9 cellular contexts compared by ENCODE assay signal in genomic region chr12:12713932-12714275, GRCh38. TPM values are rescaled to one million over a fixed set of nuclear protein-coding genes. Genes with fewer than 3 reads are reported as not detected.
DNase-seq lines count a peak whose midpoint lies in the region; ATAC-seq and TF ChIP-seq lines count a peak whose summit lies in the region.
"Had no signal": no experiment of that assay in that cellular context is flagged by ENCODE, and none has a peak within 500 bp of the region (broad histone marks: within the 10 kb centered on the region; RNA-seq: fewer than 3 reads in every experiment).

No MANE protein-coding gene starts in this region.

- peaks cover 1% of the 10 kb centered on the region for H3K36me3 ChIP-seq in cardiac muscle cell
- no peaks in the 10 kb centered on the region for H3K36me3 ChIP-seq in mucosa of stomach (ENCODE audit: control insufficient read depth, insufficient read depth, low read length)
- no peaks in the 10 kb centered on the region for H3K36me3 ChIP-seq in urinary bladder (ENCODE audit: insufficient read depth)

- H3K27me3 ChIP-seq in cardiac muscle cell (no peaks in the 10 kb centered on the region), mucosa of stomach (ENCODE audit: control insufficient read depth, insufficient read depth, low read length) (no peaks in the 10 kb centered on the region)

- TF ChIP-seq CTCF in cardiac muscle cell (IDR thresholded peaks at IDR 0.05; ENCODE audit: low read depth, low read length), result no peak
- no peak for TF ChIP-seq CTCF in astrocyte of the spinal cord (IDR thresholded peaks at IDR 0.05; ENCODE audit: low read depth, low read length)

- DNase-seq in cardiac muscle cell (ENCODE audit: low read depth in 1 of 2, low spot score in 1 of 2) (no peak), left ventricle myocardium superior (no peak), astrocyte of the spinal cord (ENCODE audit: low read depth, low spot score) (no peak), globus pallidus (ENCODE audit: low spot score) (no peak), NOMO-1 (lab: John Stamatoyannopoulos, UW; ENCODE audit: unreplicated experiment in 2 of 2) (no peak), germinal center (ENCODE audit: low spot score) (no peak)

- in situ Hi-C loops in astrocyte of the spinal cord (cut with HindIII; ENCODE audit: low sequenced_read_pairs), result no loop called here

- H3K9ac ChIP-seq in mucosa of stomach (ENCODE audit: low read length), result peak overlapping the region; percentile 72

- intact Hi-C loops in left ventricle myocardium superior (cut with micrococcal nuclease), result no loop called here

- H3K4me3 ChIP-seq in cardiac muscle cell (no peak overlapping the region), astrocyte of the spinal cord (ENCODE audit: low read depth, low read length) (peak overlapping the region; percentile 19), mucosa of stomach (ENCODE audit: low read length) (peak overlapping the region; percentile 6), urinary bladder (ENCODE audit: low read depth, low read length) (peak overlapping the region; percentile 30)
- H3K4me3 ChIP-seq: SK-N-MC had no signal

- peaks cover 29% of the 10 kb centered on the region for H3K4me1 ChIP-seq in cardiac muscle cell (ENCODE audit: low read depth)
- H3K4me1 ChIP-seq in mucosa of stomach (ENCODE audit: control insufficient read depth, insufficient read depth, low read length), result peaks cover 28% of the 10 kb centered on the region
- H3K4me1 ChIP-seq in urinary bladder (ENCODE audit: insufficient read depth), result no peaks in the 10 kb centered on the region

- 8% methylated on average over 2 of the region's 2 CpGs for WGBS in urinary bladder

- H3K9me3 ChIP-seq in cardiac muscle cell (ENCODE audit: low read depth) (no peaks in the 10 kb centered on the region), mucosa of stomach (ENCODE audit: control insufficient read depth, low read length) (no peaks in the 10 kb centered on the region)

- ATAC-seq in left ventricle myocardium superior, result no peak

- peak overlapping the region; percentile 10 for H3K27ac ChIP-seq in cardiac muscle cell
- peak overlapping the region; percentile 67 for H3K27ac ChIP-seq in urinary bladder (ENCODE audit: low read depth)
- H3K27ac ChIP-seq: SK-N-MC had no signal

RNA-seq across cellular contexts. Expression of gene CDKN1B, which starts 3.3 kb away (rescaled TPM):
- total RNA-seq in cardiac muscle cell (63.9 and 90.4 TPM in 2 replicates), left ventricle myocardium superior (40.9 TPM), urinary bladder (73.6 TPM)
- polyA plus RNA-seq in cardiac muscle cell (5.8 and 15.2 TPM in 2 replicates), urinary bladder (52.1 TPM)

RNA-seq across cellular contexts. Expression of gene GPR19, which starts 17.9 kb away (rescaled TPM):
- total RNA-seq in cardiac muscle cell (1.0 and 1.6 TPM in 2 replicates), left ventricle myocardium superior (not detected), urinary bladder (1.1 TPM)
- polyA plus RNA-seq in cardiac muscle cell (1.6 and 3.4 TPM in 2 replicates), urinary bladder (0.13 TPM)
